Comparison of ENCODE assay signal across 31 cellular contexts in genomic region chr11:34332524-34332923, GRCh38. TPM values are rescaled to one million over a fixed set of nuclear protein-coding genes. Genes with fewer than 3 reads are reported as not detected.
DNase-seq lines count a peak whose midpoint lies in the region; ATAC-seq, FAIRE-seq and TF ChIP-seq lines count a peak whose summit lies in the region.
"Had no signal": no experiment of that assay in that cellular context is flagged by ENCODE, and none has a peak within 500 bp of the region (broad histone marks: within the 10 kb centered on the region; RNA-seq: fewer than 3 reads in every experiment).

No MANE protein-coding gene starts in this region.

- H3K4me1 ChIP-seq in HepG2 (ENCODE audit: insufficient read depth, low read length) (peaks cover 92% of the 10 kb centered on the region), right lobe of liver (peaks cover 0 to 36% (median 0%) of the 10 kb centered on the region in 4 donors), PC-9 (replicated peaks; ENCODE audit: insufficient read depth) (peaks cover 80% of the 10 kb centered on the region), HAP-1 (no peaks in the 10 kb centered on the region)
- H3K4me1 ChIP-seq: BLaER1 had no signal

- H3K36me3 ChIP-seq in HepG2 (replicated peaks in 1 of 2; ENCODE audit: control insufficient read depth in 1 of 2, insufficient read depth in 2 of 2, low read length in 2 of 2) (no peaks in the 10 kb centered on the region), right lobe of liver (no peaks in the 10 kb centered on the region), PC-9 (ENCODE audit: low read depth) (no peaks in the 10 kb centered on the region), HAP-1 (replicated peaks) (no peaks in the 10 kb centered on the region)
- H3K36me3 ChIP-seq: BLaER1, colonic mucosa had no signal

- H3K27me3 Mint-ChIP-seq in naive thymus-derived CD8-positive, alpha-beta T cell: peaks cover 3 to 10% (median 8%) of the 10 kb centered on the region in 5 donors
- H3K27me3 Mint-ChIP-seq: brain had no signal

- peaks cover 48% of the 10 kb centered on the region for H3F3A ChIP-seq in PC-9 (ENCODE audit: insufficient read depth, low read depth)

- TF ChIP-seq POLR2A in HepG2 (IDR thresholded peaks at IDR 0.05; ENCODE audit: insufficient read depth in 1 of 2, low read depth in 2 of 2, low read length in 2 of 2) (no peak), right lobe of liver (IDR thresholded peaks at IDR 0.05) (no peak)

- peak; percentile 36 for FAIRE-seq in HepG2 (lab: Jason Lieb, UNC)
- FAIRE-seq: G401.6, GM18507, HTR-8/SVneo had no signal

- no TSS peak for BruUV-seq in HepG2 (replicated peaks; lab: Mats Ljungman, UMichigan)
- BruUV-seq in PC-9 (replicated peaks; lab: Mats Ljungman, UMichigan): no TSS peak

- H3K9me2 ChIP-seq in PC-9 (ENCODE audit: insufficient read depth): no peaks in the 10 kb centered on the region

- no peaks in the 10 kb centered on the region for H3K27me3 ChIP-seq in HepG2 (ENCODE audit: control insufficient read depth in 1 of 2, insufficient read depth in 2 of 2, low read length in 2 of 2)
- H3K27me3 ChIP-seq in right lobe of liver: no peaks in the 10 kb centered on the region
- no peaks in the 10 kb centered on the region for H3K27me3 ChIP-seq in PC-9 (ENCODE audit: insufficient read depth, low read depth)
- H3K27me3 ChIP-seq in HAP-1 (ENCODE audit: low read depth): no peaks in the 10 kb centered on the region
- H3K27me3 ChIP-seq: BLaER1, colonic mucosa, testis had no signal

- no peaks in the 10 kb centered on the region for H3K9me3 Mint-ChIP-seq in naive thymus-derived CD8-positive, alpha-beta T cell
- H3K9me3 Mint-ChIP-seq: activated CD4-positive, alpha-beta memory T cell treated with anti-CD3 and anti-CD28 coated beads for 36 hours; brain; endodermal cell; naive B cell; T-helper 2 cell treated with Interferon-gamma antibody and Interleukin-4, amounts not matched to agents 5 μg/mL and 100 μg/mL, for 36 hours had no signal

- peaks cover 0 to 7% (median 2%) of the 10 kb centered on the region in 4 donors for H3K4me1 Mint-ChIP-seq in naive thymus-derived CD8-positive, alpha-beta T cell
- H3K4me1 Mint-ChIP-seq: naive B cell had no signal

- POLR2A ChIA-PET in HepG2 (lab: Yijun Ruan, JAX): interaction anchor here (1.3 to 2.0 kb wide), 2 partner anchors 13 to 25 kb away, joined by 3 to 7 read pairs; partner anchors contain the start of gene ABTB2
- POLR2A ChIA-PET in PC-9 (lab: Charles Lee; ENCODE audit: unreplicated experiment): interaction anchor here (0.6 kb wide), 1 partner anchor 13 kb away, joined by 3 read pairs; no protein-coding TSS in a partner anchor
- POLR2A ChIA-PET in naive thymus-derived CD8-positive, alpha-beta T cell (lab: Charles Lee): no interaction called here

- in situ Hi-C loops in HepG2 (cut with HindIII; ENCODE audit: extremely low pct_ligation_motif_present, low pct_unique_long_range_greater_than_20kb): no loop called here
- in situ Hi-C loops in HAP-1 (cut with MboI; ENCODE audit: low sequenced_read_pairs): no loop called here

- no peak for TF ChIP-seq RAD21 in HepG2 (CRISPR knock-in tag; IDR thresholded peaks at IDR 0.05)

- intact Hi-C loops in HepG2 (cut with micrococcal nuclease; ENCODE audit: unreplicated experiment): no loop called here
- intact Hi-C loops in right lobe of liver (cut with DNase I): no loop called here
- intact Hi-C loops in PC-9 (cut with micrococcal nuclease; ENCODE audit: unreplicated experiment): no loop called here

- H3K27ac Mint-ChIP-seq in naive thymus-derived CD8-positive, alpha-beta T cell: peak overlapping the region in 1 of 10 donors; percentile 58
- H3K27ac Mint-ChIP-seq: activated CD4-positive, alpha-beta memory T cell treated with anti-CD3 and anti-CD28 coated beads for 36 hours; endodermal cell; T-helper 2 cell treated with Interferon-gamma antibody and Interleukin-4, amounts not matched to agents 5 μg/mL and 100 μg/mL, for 36 hours had no signal

- ATAC-seq in HepG2: peak; percentile 78
- no peak for ATAC-seq in right lobe of liver
- ATAC-seq in naive thymus-derived CD8-positive, alpha-beta T cell: no peak
- ATAC-seq in GM21528 (IDR thresholded peaks at IDR 0.05; ENCODE audit: low FRiP score, unreplicated experiment): no peak

- TF ChIP-seq CTCF in HepG2 (CRISPR knock-in tag; IDR thresholded peaks at IDR 0.05): no peak
- no peak for TF ChIP-seq CTCF in right lobe of liver (IDR thresholded peaks at IDR 0.05)
- TF ChIP-seq CTCF in PC-9 (conservative IDR thresholded peaks at IDR 0.05): no peak

- WGBS in HepG2 (ENCODE audit: low lambda C conversion rate): 3% methylated on average over 3 of the region's 3 CpGs
- 51% methylated on average over 2 of the region's 3 CpGs for WGBS in right lobe of liver (ENCODE audit: insufficient coverage, low coverage, low lambda C conversion rate, missing lambda C conversion rate)

- H3K4me2 ChIP-seq in HepG2 (ENCODE audit: low read depth, low read length) (peak overlapping the region; percentile 53), PC-9 (peak overlapping the region; percentile 77)
- H3K4me2 ChIP-seq: BLaER1 had no signal

- H3K4me3 ChIP-seq in HepG2 (replicated peaks in 1 of 3; ENCODE audit: insufficient read depth in 1 of 3, low read depth in 2 of 3, low read length in 3 of 3) (no peak overlapping the region; a peak in 1 of 6 replicates), right lobe of liver (no peak overlapping the region), PC-9 (peak overlapping the region; percentile 42), HAP-1 (no peak overlapping the region)
- H3K4me3 ChIP-seq: BLaER1, colonic mucosa, testis had no signal

- peak; percentile 80 for DNase-seq in HepG2 (ENCODE audit: low spot score)
- DNase-seq in right lobe of liver: no peak
- DNase-seq in PC-9: peak; percentile 51 to 82
- peak; percentile 32 for DNase-seq in iPS-NIHi7 (ENCODE audit: extremely low spot score)
- no peak for DNase-seq in naive thymus-derived CD8-positive, alpha-beta T cell
- DNase-seq in NCI-H1436 (lab: John Stamatoyannopoulos, UW): no peak
- no peak for DNase-seq in HAP-1 (ENCODE audit: low spot score in 2 of 2)
- DNase-seq: activated CD4-positive, alpha-beta memory T cell treated with anti-CD3 and anti-CD28 coated beads for 36 hours; activated gamma-delta T cell treated with Interleukin-2 at 50 U/mL for 16 hours; colonic mucosa; endodermal cell; HCEC 1CT; mammary epithelial cell; MV-4-11; naive B cell; NCI-H2029 treated with DMSO at 0.1 percent for 48 hours; NCI-H345; NK-92 treated with Interleukin-12 subunit alpha and Interleukin-12 subunit beta, amount 100 ng/mL, for 24 hours; occipital lobe; retina; RPMI8226; stimulated activated CD4-positive, alpha-beta T cell treated with anti-CD3 and anti-CD28 coated beads, Interleukin-2, amount 100 ng/mL, for 48 hours; stimulated activated naive CD4-positive, alpha-beta T cell; testis had no signal

- H2AFZ ChIP-seq in HepG2 (ENCODE audit: low read length) (no peak overlapping the region), PC-9 (no peak overlapping the region; the same call in 1 of the 2 replicates)

- H3K4me3 Mint-ChIP-seq in naive thymus-derived CD8-positive, alpha-beta T cell: no peak overlapping the region
- H3K4me3 Mint-ChIP-seq: activated CD4-positive, alpha-beta memory T cell treated with anti-CD3 and anti-CD28 coated beads for 36 hours; brain; endodermal cell; T-helper 2 cell treated with Interferon-gamma antibody and Interleukin-4, amounts not matched to agents 5 μg/mL and 100 μg/mL, for 36 hours had no signal

- peaks cover 47% of the 10 kb centered on the region for H3K79me2 ChIP-seq in HepG2 (ENCODE audit: insufficient read depth, low read length)
- peaks cover 89% of the 10 kb centered on the region for H3K79me2 ChIP-seq in PC-9 (ENCODE audit: low read depth)

- H3K36me3 Mint-ChIP-seq in naive thymus-derived CD8-positive, alpha-beta T cell: peaks cover 0 to 1% (median 0%) of the 10 kb centered on the region in 3 donors
- H3K36me3 Mint-ChIP-seq: activated CD4-positive, alpha-beta memory T cell treated with anti-CD3 and anti-CD28 coated beads for 36 hours; brain; naive B cell had no signal

- peak in 1 of 2 experiments; percentile 32; a peak in 1 of 4 replicates for TF ChIP-seq EP300 in HepG2 (IDR thresholded peaks at IDR 0.05; ENCODE audit: low read depth in 2 of 2, low read length in 2 of 2)
- TF ChIP-seq EP300 in HepG2 (CRISPR knock-in tag; IDR thresholded peaks at IDR 0.05; ENCODE audit: borderline replicate concordance): no peak

- CTCF ChIA-PET in HepG2 (lab: Yijun Ruan, JAX; ENCODE audit: low intra/inter-chr PET ratio, low total read pairs): no interaction called here
- CTCF ChIA-PET in PC-9 (lab: Charles Lee): interaction anchor here (0.6 kb wide), 1 partner anchor 158 kb away, joined by 3 read pairs; no protein-coding TSS in a partner anchor

- H4K20me1 ChIP-seq in HepG2 (ENCODE audit: insufficient read depth, low read length) (no peaks in the 10 kb centered on the region), PC-9 (ENCODE audit: insufficient read depth) (peaks cover 8% of the 10 kb centered on the region; the same call in 1 of the 2 replicates)
- H4K20me1 ChIP-seq: BLaER1 had no signal

- H3K9me3 ChIP-seq in HepG2 (ENCODE audit: low read length) (no peaks in the 10 kb centered on the region), right lobe of liver (no peaks in the 10 kb centered on the region), PC-9 (ENCODE audit: insufficient read depth, low read depth) (no peaks in the 10 kb centered on the region), HAP-1 (no peaks in the 10 kb centered on the region)
- H3K9me3 ChIP-seq: BLaER1, colonic mucosa, testis had no signal

- H3K27ac ChIP-seq in HepG2 (ENCODE audit: extremely low read length, insufficient read depth, low read length): peak overlapping the region; percentile 3
- H3K27ac ChIP-seq in right lobe of liver: no peak overlapping the region
- H3K27ac ChIP-seq in PC-9: peak overlapping the region; percentile 80
- H3K27ac ChIP-seq: BLaER1, colonic mucosa, testis had no signal

- H3K9ac ChIP-seq in HepG2 (ENCODE audit: insufficient read depth, low read depth, low read length): no peak overlapping the region
- H3K9ac ChIP-seq: BLaER1 had no signal

RNA-seq across cellular contexts. Expression of gene ABTB2, which starts 25.3 kb away (rescaled TPM):
- total RNA-seq in HepG2 (2016; rRNA removed; fragmentation: Illumina TruSeq; extraction: Trizol) (5.1 TPM in 2 replicates), right lobe of liver (10 to 100 TPM in 3 of 6 experiments, 1 to 10 TPM in 3; 6.0 to 14.9 (median 10.0) TPM), PC-9 (2021) (12.7 and 12.9 TPM in 2 replicates)
- 3.3 and 3.4 TPM in 2 replicates for total RNA-seq in HepG2 (2016; cell fraction: cytosol; rRNA removed; fragmentation: Illumina TruSeq; extraction: Trizol; ENCODE audit: low read depth)
- total RNA-seq in HepG2 (2016; cell fraction: insoluble cytoplasmic fraction; rRNA removed; fragmentation: Illumina TruSeq; extraction: Trizol): 4.1 and 4.8 TPM in 2 replicates
- 2.0 and 2.1 TPM in 2 replicates for total RNA-seq in HepG2 (2016; cell fraction: membrane; rRNA removed; fragmentation: Illumina TruSeq; extraction: Trizol)
- 6.9 and 8.5 TPM in 2 replicates for total RNA-seq in HepG2 (2016; cell fraction: nucleus; rRNA removed; fragmentation: Illumina TruSeq; extraction: Trizol)
- 12.6 and 15.4 TPM in 2 replicates for polyA plus RNA-seq in HepG2 (2011; rRNA removed)
- 6.3 and 10.5 TPM in 2 replicates for polyA plus RNA-seq in HepG2 (2011; cell fraction: cytosol; rRNA removed)
- 33.6 and 53.2 TPM in 2 replicates for polyA plus RNA-seq in HepG2 (2011; cell fraction: nucleus; rRNA removed)
- 9.3 and 13.3 TPM in 2 replicates for polyA plus RNA-seq in HepG2 (2012)
- 0.42 and 0.49 TPM in 2 replicates for polyA plus RNA-seq in HepG2 (2016; cell fraction: cytosol; fragmentation: Illumina TruSeq; extraction: Trizol; ENCODE audit: low read depth)
- polyA plus RNA-seq in HepG2 (2016; cell fraction: insoluble cytoplasmic fraction; fragmentation: Illumina TruSeq; extraction: Trizol; ENCODE audit: low read depth): 6.6 and 8.1 TPM in 2 replicates
- polyA plus RNA-seq in HepG2 (2016; cell fraction: membrane; fragmentation: Illumina TruSeq; extraction: Trizol; ENCODE audit: low read depth): 1.2 and 1.6 TPM in 2 replicates
- polyA plus RNA-seq in HepG2 (2016; cell fraction: nucleus; fragmentation: Illumina TruSeq; extraction: Trizol; ENCODE audit: insufficient read depth, low read depth): 14.1 and 15.1 TPM in 2 replicates
- polyA minus RNA-seq in HepG2 (2011; rRNA and poly(A)+ RNA removed; ENCODE audit: low replicate concordance): 2.9 and 21.3 TPM in 2 replicates
- polyA minus RNA-seq in HepG2 (2011; cell fraction: cytosol; rRNA and poly(A)+ RNA removed): 7.5 and 8.7 TPM in 2 replicates
- 12.9 and 21.4 TPM in 2 replicates for polyA minus RNA-seq in HepG2 (2011; cell fraction: nucleus; rRNA and poly(A)+ RNA removed)
- total RNA-seq in naive thymus-derived CD8-positive, alpha-beta T cell: under 1 TPM; 0.69 to 0.81 TPM
- under 1 TPM in 1 of 3 donors, not detected in 2; 0.05 TPM for polyA plus RNA-seq in naive thymus-derived CD8-positive, alpha-beta T cell

Comparison
In these comparisons a context has a peak if more than half of its experiments do, and no peak if none do; other contexts are left out.
1. DNase-seq: peak in HepG2 (single experiment), PC-9 (2 of 2) and iPS-NIHi7 (single experiment); none in right lobe of liver (0 of 3), naive thymus-derived CD8-positive, alpha-beta T cell (0 of 10), NCI-H1436 (single experiment) and HAP-1 (0 of 2).
2. H3K27ac ChIP-seq: peak in HepG2 (single experiment) and PC-9 (single experiment); none in right lobe of liver (0 of 3).